In the genomic region with DNA sequence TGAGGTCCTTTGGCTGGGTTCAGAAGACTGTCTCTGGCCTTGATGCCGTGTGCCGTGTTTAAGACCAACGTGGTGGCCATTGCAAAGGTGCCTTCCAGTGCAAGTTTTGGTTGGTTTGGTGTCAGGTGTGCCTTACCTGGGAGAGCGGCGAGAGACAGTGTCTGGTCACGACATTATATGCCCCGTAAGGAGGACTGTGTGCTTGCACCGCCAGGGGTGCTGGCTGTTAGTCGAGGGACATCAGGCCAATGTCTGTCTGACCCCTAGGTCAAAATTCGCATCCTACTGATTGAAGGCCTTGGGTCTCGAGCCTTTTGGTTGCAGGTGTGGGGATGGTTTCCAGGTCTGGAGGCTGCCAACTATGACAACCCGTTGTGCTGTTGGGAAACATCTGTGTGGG, we compare ENCODE assay signal across 19 cellular contexts.
DNase-seq lines count a peak whose midpoint lies in the region; ATAC-seq and TF ChIP-seq lines count a peak whose summit lies in the region.
"Had no signal": no experiment of that assay in that cellular context is flagged by ENCODE, and none has a peak within 500 bp of the region (broad histone marks: within the 10 kb centered on the region; RNA-seq: fewer than 3 reads in every experiment).

No MANE protein-coding gene starts in this region.

- peak overlapping the region in 1 of 9 donors; percentile 19 for H3K27ac Mint-ChIP-seq in naive thymus-derived CD4-positive, alpha-beta T cell

- no peaks in the 10 kb centered on the region for H3K27me3 Mint-ChIP-seq in naive thymus-derived CD4-positive, alpha-beta T cell
- H3K27me3 Mint-ChIP-seq: CD4-positive, CD25-positive, alpha-beta regulatory T cell had no signal

- H3K27ac ChIP-seq in RWPE2 (ENCODE audit: poor library complexity, severe bottlenecking) (no peak overlapping the region), duodenal mucosa (ENCODE audit: low read depth, low read length) (no peak overlapping the region), subcutaneous abdominal adipose tissue (ENCODE audit: low read depth, low read length) (no peak overlapping the region)
- no peak overlapping the region for H3K27ac ChIP-seq in naive thymus-derived CD4-positive, alpha-beta T cell (ENCODE audit: low read depth, low read length)
- H3K27ac ChIP-seq: SK-N-MC had no signal

- no peak overlapping the region for H3K9ac ChIP-seq in duodenal mucosa (ENCODE audit: low read depth in 1 of 2, low read length in 2 of 2)
- no peak overlapping the region for H3K9ac ChIP-seq in subcutaneous abdominal adipose tissue (ENCODE audit: low read length in 5 of 5)

- peak; percentile 62 for DNase-seq in RWPE2 (ENCODE audit: low spot score)
- DNase-seq in naive thymus-derived CD4-positive, alpha-beta T cell: no peak
- DNase-seq in H7: no peak
- no peak for DNase-seq in NCI-H146 (lab: John Stamatoyannopoulos, UW)
- no peak for DNase-seq in C1 segment of cervical spinal cord (lab: John Stamatoyannopoulos, UW)
- no peak for DNase-seq in SKM-1 (lab: John Stamatoyannopoulos, UW; ENCODE audit: unreplicated experiment)
- DNase-seq: ACHN; CD4-positive, CD25-positive, alpha-beta regulatory T cell; COR-L47; DMS 273 treated with DMSO at 0.1 percent for 48 hours; GOT3; MM.1S; NCI-H1092; NCI-H2081; NK-92 treated with Interleukin-12 subunit alpha and Interleukin-12 subunit beta, amount 100 ng/mL, for 24 hours; SHP77 had no signal

- H3K4me3 ChIP-seq in RWPE2 (ENCODE audit: severe bottlenecking) (no peak overlapping the region), duodenal mucosa (ENCODE audit: low read depth in 1 of 2, low read length in 2 of 2) (peak overlapping the region; percentile 2 to 30), subcutaneous abdominal adipose tissue (ENCODE audit: low read depth in 1 of 5, low read length in 5 of 5) (peak overlapping the region; percentile 24 to 66 (median 57)), H7 (ENCODE audit: insufficient read depth, low read depth, low read length) (no peak overlapping the region)
- H3K4me3 ChIP-seq in naive thymus-derived CD4-positive, alpha-beta T cell (ENCODE audit: low read length): peak overlapping the region; percentile 2
- H3K4me3 ChIP-seq: SK-N-MC had no signal

- no peak for ATAC-seq in RWPE2 (ENCODE audit: low read depth)
- ATAC-seq in naive thymus-derived CD4-positive, alpha-beta T cell: no peak

- POLR2A ChIA-PET in naive thymus-derived CD4-positive, alpha-beta T cell (lab: Charles Lee): no interaction called here

- H3K9me3 Mint-ChIP-seq in naive thymus-derived CD4-positive, alpha-beta T cell: peaks cover 13 to 100% (median 97%) of the 10 kb centered on the region in 11 donors

- H3K4me1 Mint-ChIP-seq in naive thymus-derived CD4-positive, alpha-beta T cell: no peaks in the 10 kb centered on the region
- H3K4me1 Mint-ChIP-seq: CD4-positive, CD25-positive, alpha-beta regulatory T cell had no signal

- peak overlapping the region in 2 of 10 donors; percentile 15 to 27 for H3K4me3 Mint-ChIP-seq in naive thymus-derived CD4-positive, alpha-beta T cell

- H3K9me3 ChIP-seq in RWPE2 (ENCODE audit: severe bottlenecking) (peaks cover 90% of the 10 kb centered on the region), duodenal mucosa (ENCODE audit: control insufficient read depth in 1 of 2, low read length in 2 of 2) (peaks cover 99 to 100% of the 10 kb centered on the region in 2 donors), subcutaneous abdominal adipose tissue (ENCODE audit: control insufficient read depth in 5 of 5, low read length in 5 of 5) (peaks cover 99 to 100% (median 100%) of the 10 kb centered on the region in 5 donors)
- peaks cover 39 to 100% (median 85%) of the 10 kb centered on the region in 3 experiments for H3K9me3 ChIP-seq in naive thymus-derived CD4-positive, alpha-beta T cell (ENCODE audit: control insufficient read depth in 2 of 3, low read length in 3 of 3)

- H3K4me1 ChIP-seq in RWPE2 (ENCODE audit: insufficient read depth, poor library complexity, severe bottlenecking): no peaks in the 10 kb centered on the region
- no peaks in the 10 kb centered on the region for H3K4me1 ChIP-seq in duodenal mucosa (ENCODE audit: control insufficient read depth in 1 of 2, insufficient read depth in 2 of 2, low read length in 2 of 2)
- no peaks in the 10 kb centered on the region for H3K4me1 ChIP-seq in naive thymus-derived CD4-positive, alpha-beta T cell (ENCODE audit: control insufficient read depth in 2 of 2, insufficient read depth in 2 of 2, low read length in 2 of 2)
- H3K4me1 ChIP-seq in subcutaneous abdominal adipose tissue (ENCODE audit: control insufficient read depth in 5 of 5, insufficient read depth in 5 of 5, low read length in 5 of 5): no peaks in the 10 kb centered on the region

- peaks cover 97% of the 10 kb centered on the region for H3K36me3 ChIP-seq in RWPE2 (ENCODE audit: low read depth)
- H3K36me3 ChIP-seq in duodenal mucosa (ENCODE audit: control insufficient read depth in 1 of 2, insufficient read depth in 2 of 2, low read length in 2 of 2): peaks cover 88 to 100% of the 10 kb centered on the region in 2 donors
- H3K36me3 ChIP-seq in naive thymus-derived CD4-positive, alpha-beta T cell (ENCODE audit: control insufficient read depth in 2 of 3, insufficient read depth in 3 of 3, low read length in 3 of 3): peaks cover 27 to 100% (median 73%) of the 10 kb centered on the region in 3 experiments
- H3K36me3 ChIP-seq in subcutaneous abdominal adipose tissue (ENCODE audit: control insufficient read depth in 5 of 5, insufficient read depth in 5 of 5, low read length in 5 of 5): peaks cover 0 to 100% (median 100%) of the 10 kb centered on the region in 5 donors
- H3K36me3 ChIP-seq in H7 (replicated peaks; ENCODE audit: control insufficient read depth, insufficient read depth, low read length): peaks cover 95% of the 10 kb centered on the region

- H3K27me3 ChIP-seq in RWPE2 (ENCODE audit: insufficient read depth, poor library complexity, severe bottlenecking) (no peaks in the 10 kb centered on the region), duodenal mucosa (ENCODE audit: control insufficient read depth in 1 of 2, insufficient read depth in 2 of 2, low read length in 2 of 2) (no peaks in the 10 kb centered on the region), subcutaneous abdominal adipose tissue (ENCODE audit: control insufficient read depth in 5 of 5, insufficient read depth in 4 of 5, low read length in 5 of 5) (no peaks in the 10 kb centered on the region), H7 (ENCODE audit: control insufficient read depth, insufficient read depth, low read length) (no peaks in the 10 kb centered on the region)
- H3K27me3 ChIP-seq in naive thymus-derived CD4-positive, alpha-beta T cell (ENCODE audit: control insufficient read depth in 2 of 2, insufficient read depth in 2 of 2, low read length in 2 of 2): no peaks in the 10 kb centered on the region

- CTCF ChIA-PET in naive thymus-derived CD4-positive, alpha-beta T cell (lab: Charles Lee): no interaction called here

- TF ChIP-seq CTCF in RWPE2 (IDR thresholded peaks at IDR 0.05; ENCODE audit: poor library complexity, severe bottlenecking): no peak

- intact Hi-C loops in naive thymus-derived CD4-positive, alpha-beta T cell (cut with micrococcal nuclease): no loop called here

- H3K36me3 Mint-ChIP-seq in naive thymus-derived CD4-positive, alpha-beta T cell: peaks cover 60 to 100% (median 100%) of the 10 kb centered on the region in 5 donors

Comparison
In these comparisons a context has a peak if more than half of its experiments do, and no peak if none do; other contexts are left out.
1. H3K4me3 ChIP-seq: peak in duodenal mucosa (2 of 2), naive thymus-derived CD4-positive, alpha-beta T cell (single experiment) and subcutaneous abdominal adipose tissue (5 of 5); none in RWPE2 (single experiment) and H7 (single experiment).